Comparison of ENCODE assay signal across 1 cellular context in the genomic region with DNA sequence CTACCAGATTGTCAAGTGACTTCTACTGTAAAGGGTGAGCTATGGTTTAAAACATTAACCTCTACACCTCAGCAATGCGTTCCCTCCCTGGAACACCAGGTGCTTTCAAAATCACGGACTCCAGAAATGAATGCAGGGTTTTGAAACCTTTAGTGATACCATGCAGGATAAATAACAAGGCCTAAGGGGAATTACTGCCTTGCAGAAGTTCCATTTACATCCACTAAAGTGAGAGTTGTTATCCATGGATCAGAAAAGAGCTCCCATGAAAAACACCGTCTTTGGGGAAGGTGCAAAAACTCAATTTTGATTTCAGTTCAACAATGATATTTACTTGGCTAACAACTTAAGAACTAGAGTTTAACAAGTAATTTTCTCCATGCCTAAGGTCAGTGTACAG.
TF ChIP-seq lines count a peak whose summit lies in the region.

No MANE protein-coding gene starts in this region.

TF ChIP-seq in neural cell, 6 proteins besides CTCF, POLR2A, EP300 and RAD21 (continued from another document):
- TF ChIP-seq, protein P1, sequence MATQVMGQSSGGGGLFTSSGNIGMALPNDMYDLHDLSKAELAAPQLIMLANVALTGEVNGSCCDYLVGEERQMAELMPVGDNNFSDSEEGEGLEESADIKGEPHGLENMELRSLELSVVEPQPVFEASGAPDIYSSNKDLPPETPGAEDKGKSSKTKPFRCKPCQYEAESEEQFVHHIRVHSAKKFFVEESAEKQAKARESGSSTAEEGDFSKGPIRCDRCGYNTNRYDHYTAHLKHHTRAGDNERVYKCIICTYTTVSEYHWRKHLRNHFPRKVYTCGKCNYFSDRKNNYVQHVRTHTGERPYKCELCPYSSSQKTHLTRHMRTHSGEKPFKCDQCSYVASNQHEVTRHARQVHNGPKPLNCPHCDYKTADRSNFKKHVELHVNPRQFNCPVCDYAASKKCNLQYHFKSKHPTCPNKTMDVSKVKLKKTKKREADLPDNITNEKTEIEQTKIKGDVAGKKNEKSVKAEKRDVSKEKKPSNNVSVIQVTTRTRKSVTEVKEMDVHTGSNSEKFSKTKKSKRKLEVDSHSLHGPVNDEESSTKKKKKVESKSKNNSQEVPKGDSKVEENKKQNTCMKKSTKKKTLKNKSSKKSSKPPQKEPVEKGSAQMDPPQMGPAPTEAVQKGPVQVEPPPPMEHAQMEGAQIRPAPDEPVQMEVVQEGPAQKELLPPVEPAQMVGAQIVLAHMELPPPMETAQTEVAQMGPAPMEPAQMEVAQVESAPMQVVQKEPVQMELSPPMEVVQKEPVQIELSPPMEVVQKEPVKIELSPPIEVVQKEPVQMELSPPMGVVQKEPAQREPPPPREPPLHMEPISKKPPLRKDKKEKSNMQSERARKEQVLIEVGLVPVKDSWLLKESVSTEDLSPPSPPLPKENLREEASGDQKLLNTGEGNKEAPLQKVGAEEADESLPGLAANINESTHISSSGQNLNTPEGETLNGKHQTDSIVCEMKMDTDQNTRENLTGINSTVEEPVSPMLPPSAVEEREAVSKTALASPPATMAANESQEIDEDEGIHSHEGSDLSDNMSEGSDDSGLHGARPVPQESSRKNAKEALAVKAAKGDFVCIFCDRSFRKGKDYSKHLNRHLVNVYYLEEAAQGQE (IDR thresholded peaks at IDR 0.05; ENCODE audit: borderline replicate concordance) = no peak
- TF ChIP-seq EZH2 (IDR thresholded peaks at IDR 0.05; ENCODE audit: borderline replicate concordance, insufficient read depth, low read length, poor library complexity, severe bottlenecking) (no peak), SMC3 (conservative IDR thresholded peaks at IDR 0.05; ENCODE audit: poor library complexity) (no peak), MXI1 (conservative IDR thresholded peaks at IDR 0.05; ENCODE audit: poor library complexity, severe bottlenecking) (no peak), POLR2AphosphoS5 (IDR thresholded peaks at IDR 0.05) (no peak)
TF ChIP-seq in neural cell: peak in this region for 0.
